Comparison of ENCODE assay signal across 12 cellular contexts in the genomic region with DNA sequence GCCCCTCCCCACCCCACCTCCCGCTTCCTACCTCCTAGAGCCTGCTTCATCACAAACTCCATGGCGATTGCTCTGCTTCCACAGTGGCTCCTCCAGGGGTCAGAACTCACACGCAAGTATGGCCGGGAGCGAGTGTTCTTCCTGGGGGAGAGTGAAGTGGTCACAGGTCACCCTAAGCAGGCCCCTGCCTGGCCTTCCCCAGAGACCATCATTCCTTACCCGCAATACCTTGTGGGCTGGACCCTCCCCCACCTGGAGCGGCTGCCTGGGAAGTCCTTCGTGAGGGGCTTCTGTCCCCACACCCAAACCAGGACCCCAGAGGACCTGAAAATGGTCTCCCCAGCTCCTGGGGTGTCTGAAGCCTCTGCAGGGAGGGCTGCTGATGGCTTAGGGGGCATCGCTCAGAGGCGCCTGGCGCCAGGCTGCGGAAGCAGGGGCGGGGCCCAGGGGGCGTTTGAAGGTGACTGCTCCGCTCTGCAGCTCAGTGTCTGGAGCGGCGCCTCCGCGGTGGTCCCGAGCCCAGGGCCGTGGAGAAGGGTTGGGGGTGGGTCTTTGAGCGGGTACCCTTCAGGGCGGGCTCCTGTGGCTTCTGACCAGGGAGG. TPM values are rescaled to one million over a fixed set of nuclear protein-coding genes. Genes with fewer than 3 reads are reported as not detected.
DNase-seq lines count a peak whose midpoint lies in the region; ATAC-seq and TF ChIP-seq lines count a peak whose summit lies in the region.
"Had no signal": no experiment of that assay in that cellular context is flagged by ENCODE, and none has a peak within 500 bp of the region (broad histone marks: within the 10 kb centered on the region; RNA-seq: fewer than 3 reads in every experiment).

No MANE protein-coding gene starts in this region.

- intact Hi-C loops in dorsolateral prefrontal cortex (cut with DNase I) = no loop called here

- no peaks in the 10 kb centered on the region for H3K9me3 ChIP-seq in BE2C
- no peaks in the 10 kb centered on the region for H3K9me3 ChIP-seq in DOHH2 (ENCODE audit: control insufficient read depth, insufficient read depth, low read length)

- TF ChIP-seq CTCF in BE2C (IDR thresholded peaks at IDR 0.05; ENCODE audit: low read depth, low read length) = no peak
- TF ChIP-seq CTCF in DOHH2 (IDR thresholded peaks at IDR 0.05; ENCODE audit: low read depth, low read length, poor library complexity, severe bottlenecking) = no peak
- TF ChIP-seq CTCF in dorsolateral prefrontal cortex (IDR thresholded peaks at IDR 0.05 in 54 of 56, conservative IDR thresholded peaks at IDR 0.05 in 2 of 56; ENCODE audit: low read depth in 1 of 56, partially characterized antibody in 56 of 56) = no peak
- TF ChIP-seq CTCF in nephron (IDR thresholded peaks at IDR 0.05; ENCODE audit: unreplicated experiment in 3 of 3) = no peak

- no peaks in the 10 kb centered on the region for H3K9me2 ChIP-seq in DOHH2 (replicated peaks; ENCODE audit: control insufficient read depth, low read length)

- no peaks in the 10 kb centered on the region for H4K20me1 ChIP-seq in DOHH2 (ENCODE audit: control insufficient read depth, insufficient read depth, low read depth, low read length)

- no peaks in the 10 kb centered on the region for H3F3A ChIP-seq in DOHH2 (ENCODE audit: control insufficient read depth, insufficient read depth)

- H3K9me3 Mint-ChIP-seq in nephron = no peaks in the 10 kb centered on the region
- H3K9me3 Mint-ChIP-seq: activated T-helper 2 cell treated with anti-CD3 and anti-CD28 coated beads, Interferon-gamma antibody, Interleukin-2, Interleukin-4, amounts not matched to agents 10 μg/mL and 5 μg/mL and 100 μg/mL, durations not matched to agents 14 hours and 24 hours and 36 hours; T-cell had no signal

- H3K4me1 ChIP-seq in BE2C (peaks cover 17% of the 10 kb centered on the region), DOHH2 (ENCODE audit: control insufficient read depth, low read length) (no peaks in the 10 kb centered on the region)

- peak overlapping the region; percentile 61; the same call in 1 of the 2 replicates for H3K4me2 ChIP-seq in DOHH2 (ENCODE audit: low read length)

- H3K27ac Mint-ChIP-seq in nephron = no peak overlapping the region
- H3K27ac Mint-ChIP-seq: activated T-helper 2 cell treated with anti-CD3 and anti-CD28 coated beads, Interferon-gamma antibody, Interleukin-2, Interleukin-4, amounts not matched to agents 10 μg/mL and 5 μg/mL and 100 μg/mL, durations not matched to agents 14 hours and 24 hours and 36 hours; T-cell had no signal

- peaks cover 81% of the 10 kb centered on the region for H3K27me3 Mint-ChIP-seq in nephron (ENCODE audit: low read depth)

- peak; percentile 64 for DNase-seq in BE2C
- peak in 2 of 10 donors; percentile 31 to 43 for DNase-seq in dorsolateral prefrontal cortex
- no peak for DNase-seq in stimulated activated CD4-positive, alpha-beta T cell treated with anti-CD3 and anti-CD28 coated beads, Interleukin-2, amount 100 ng/mL, for 24 hours
- no peak for DNase-seq in activated T-cell treated with anti-CD3 and anti-CD28 coated beads for 4 hours
- no peak for DNase-seq in putamen (ENCODE audit: low spot score)
- DNase-seq: NCI-H1105, PC-9 had no signal

- H3K4me3 ChIP-seq in BE2C (ENCODE audit: low read depth, low read length) = peak overlapping the region; percentile 74
- no peak overlapping the region for H3K4me3 ChIP-seq in DOHH2 (ENCODE audit: low read length)
- peak overlapping the region in 54 of 59 donors; percentile 16 to 72 (median 56) for H3K4me3 ChIP-seq in dorsolateral prefrontal cortex

- H3K27ac ChIP-seq in DOHH2 (ENCODE audit: low read depth, low read length) (no peak overlapping the region), dorsolateral prefrontal cortex (peak overlapping the region in 27 of 59 donors; percentile 2 to 78 (median 51))
- H3K27ac ChIP-seq: PC-9 had no signal

- peak overlapping the region in 2 of 3 experiments; percentile 56 to 67 for H3K4me3 Mint-ChIP-seq in nephron

- no peak for ATAC-seq in GM21786 (IDR thresholded peaks at IDR 0.05; ENCODE audit: unreplicated experiment)

- H3K36me3 ChIP-seq in BE2C (peaks cover 49% of the 10 kb centered on the region), DOHH2 (ENCODE audit: control insufficient read depth, low read length) (no peaks in the 10 kb centered on the region)

- no peaks in the 10 kb centered on the region for H3K27me3 ChIP-seq in BE2C
- H3K27me3 ChIP-seq in DOHH2 (ENCODE audit: control insufficient read depth, low read length) = peaks cover 9% of the 10 kb centered on the region
- peaks cover 0 to 61% (median 10%) of the 10 kb centered on the region in 45 donors for H3K27me3 ChIP-seq in dorsolateral prefrontal cortex

- peaks cover 6% of the 10 kb centered on the region for H3K4me1 Mint-ChIP-seq in nephron

- no peaks in the 10 kb centered on the region for H3K79me2 ChIP-seq in DOHH2 (ENCODE audit: control insufficient read depth, low read length)

- no peaks in the 10 kb centered on the region for H3K36me3 Mint-ChIP-seq in nephron (ENCODE audit: low read depth)

RNA-seq across cellular contexts. Expression of gene CPLX1, which starts 1.4 kb away (rescaled TPM):
- polyA plus RNA-seq in BE2C (2012; ENCODE audit: insufficient read depth, insufficient read length, low read depth) = 71.1 TPM
- 100 to 1,000 TPM in 117 of 120 experiments, 10 to 100 TPM in 3; 50.4 to 376 (median 222) TPM for total RNA-seq in dorsolateral prefrontal cortex
